ENCODE assay signal across 21 cellular contexts in genomic region chr7:124031406-124031805, GRCh38. TPM values are rescaled to one million over a fixed set of nuclear protein-coding genes. Genes with fewer than 3 reads are reported as not detected.
A peak's percentile ranks its signal among the peaks of the same experiment; 100 is the strongest.
DNase-seq lines count a peak whose midpoint lies in the region; ATAC-seq and TF ChIP-seq lines count a peak whose summit lies in the region.
"Had no signal": no experiment of that assay in that cellular context is flagged by ENCODE, and none has a peak within 500 bp of the region (broad histone marks: within the 10 kb centered on the region; RNA-seq: fewer than 3 reads in every experiment).

No MANE protein-coding gene starts in this region.

- intact Hi-C loops in lower lobe of right lung (cut with DNase I) (no loop called here), left ventricle myocardium inferior (cut with micrococcal nuclease) (no loop called here)

- H3K9ac ChIP-seq in ES-I3 (ENCODE audit: low read depth, low read length) (peak overlapping the region; percentile 44), iPS-18a (ENCODE audit: low read length) (no peak overlapping the region)

- ATAC-seq in lower lobe of right lung = no peak
- ATAC-seq: effector memory CD8-positive, alpha-beta T cell; natural killer cell had no signal

- no peaks in the 10 kb centered on the region for H3K9me3 ChIP-seq in ES-I3 (ENCODE audit: control insufficient read depth, insufficient read depth, low read length)
- no peaks in the 10 kb centered on the region for H3K9me3 ChIP-seq in iPS-18a (ENCODE audit: control insufficient read depth, low read depth, low read length)
- H3K9me3 ChIP-seq in lower lobe of right lung = no peaks in the 10 kb centered on the region
- H3K9me3 ChIP-seq in left ventricle myocardium inferior (replicated peaks) = no peaks in the 10 kb centered on the region

- H3K4me1 ChIP-seq in ES-I3 (ENCODE audit: insufficient read depth, low read length) (peaks cover 10% of the 10 kb centered on the region; the same call in 1 of the 2 replicates), iPS-18a (ENCODE audit: control insufficient read depth, low read depth, low read length) (peaks cover 5% of the 10 kb centered on the region), lower lobe of right lung (peaks cover 14% of the 10 kb centered on the region), left ventricle myocardium inferior (peaks cover 21% of the 10 kb centered on the region)

- H3K27me3 ChIP-seq in iPS-18a (ENCODE audit: control insufficient read depth, insufficient read depth, low read length) = peaks cover 41% of the 10 kb centered on the region
- peaks cover 40% of the 10 kb centered on the region for H3K27me3 ChIP-seq in lower lobe of right lung (ENCODE audit: low read depth)
- peaks cover 69% of the 10 kb centered on the region for H3K27me3 ChIP-seq in left ventricle myocardium inferior (ENCODE audit: low read depth)

- H3K4me3 ChIP-seq in iPS-18a (ENCODE audit: low read length) (peak overlapping the region; percentile 68), lower lobe of right lung (no peak overlapping the region), left ventricle myocardium inferior (no peak overlapping the region)

- no peaks in the 10 kb centered on the region for H3K36me3 ChIP-seq in ES-I3 (ENCODE audit: insufficient read depth, low read length)
- no peaks in the 10 kb centered on the region for H3K36me3 ChIP-seq in iPS-18a (ENCODE audit: control insufficient read depth, low read depth, low read length)
- no peaks in the 10 kb centered on the region for H3K36me3 ChIP-seq in lower lobe of right lung
- no peaks in the 10 kb centered on the region for H3K36me3 ChIP-seq in left ventricle myocardium inferior

- TF ChIP-seq CTCF in lower lobe of right lung (IDR thresholded peaks at IDR 0.05) = no peak
- no peak for TF ChIP-seq CTCF in left ventricle myocardium inferior (IDR thresholded peaks at IDR 0.05; ENCODE audit: borderline replicate concordance)

- H3K27ac ChIP-seq in angular gyrus (ENCODE audit: low read depth, low read length) (peak overlapping the region; percentile 97), iPS-18a (ENCODE audit: low read length) (no peak overlapping the region), lower lobe of right lung (no peak overlapping the region), left ventricle myocardium inferior (replicated peaks) (no peak overlapping the region)

- DNase-seq in pons (ENCODE audit: low spot score) = peak; percentile 26
- no peak for DNase-seq in SKM-1 treated with dmso at 0.1 percent for 144 hours (lab: John Stamatoyannopoulos, UW; ENCODE audit: unreplicated experiment)
- DNase-seq in lower lobe of right lung = no peak
- DNase-seq in DMS79 treated with DMSO at 0.1 percent for 48 hours (lab: John Stamatoyannopoulos, UW) = no peak
- no peak for DNase-seq in left ventricle myocardium inferior
- DNase-seq: ACHN; activated CD4-positive, alpha-beta T cell treated with anti-CD3 and anti-CD28 coated beads, Interleukin-2, amount 50 U/mL, for 1 hour; cerebellar nuclear complex; effector memory CD8-positive, alpha-beta T cell; HCEC 1CT; Karpas-422; natural killer cell; NCI-H1092; NCI-H510A; NK-92 treated with Interleukin-12 subunit alpha and Interleukin-12 subunit beta, amount 100 ng/mL, for 24 hours; RPMI8226; stimulated activated CD4-positive, alpha-beta T cell treated with anti-CD3 and anti-CD28 coated beads, Interleukin-4, amount 100 ng/mL, for 4 hours had no signal

RNA-seq across cellular contexts. Expression of gene TMEM229A, which starts 1.5 kb away (rescaled TPM):
- total RNA-seq in lower lobe of right lung (not detected), left ventricle myocardium inferior (not detected)
- total RNA-seq: lung microvascular endothelial cell, natural killer cell had no signal
